ENCODE assay signal across 18 cellular contexts in genomic region chr16:50469744-50470301, GRCh38.
A peak's percentile ranks its signal among the peaks of the same experiment; 100 is the strongest.
DNase-seq lines count a peak whose midpoint lies in the region; ATAC-seq and TF ChIP-seq lines count a peak whose summit lies in the region.
"Had no signal": no experiment of that assay in that cellular context is flagged by ENCODE, and none has a peak within 500 bp of the region (broad histone marks: within the 10 kb centered on the region; RNA-seq: fewer than 3 reads in every experiment).

No MANE protein-coding gene starts in this region.

- H3K4me3 Mint-ChIP-seq in endodermal cell (no peak overlapping the region), neural progenitor cell (peak overlapping the region; percentile 34)
- H3K4me3 Mint-ChIP-seq in activated CD8-positive, alpha-beta memory T cell treated with anti-CD3 and anti-CD28 coated beads, Interleukin-2, amount 10 ng/mL, durations not matched to agents 7 days and 5 days: no peak overlapping the region
- H3K4me3 Mint-ChIP-seq in CD4-positive, alpha-beta memory T cell: peak overlapping the region in 1 of 8 donors; percentile 21
- H3K4me3 Mint-ChIP-seq in natural killer cell treated with Interleukin-12 subunit alpha and Interleukin-12 subunit beta and Interleukin-15 and Interleukin-18, amount 100 ng/mL, for 72 hours: no peak overlapping the region
- H3K4me3 Mint-ChIP-seq: activated B cell treated with CpG ODN at 0.5 μM for 24 hours; T-helper 1 cell treated with Interleukin-12 subunit alpha and Interleukin-12 subunit beta and Interleukin-4 antibody, amounts not matched to agents 30 μg/mL and 1 μg/mL, for 36 hours had no signal

- H3K9me3 Mint-ChIP-seq in endodermal cell (no peaks in the 10 kb centered on the region), neural progenitor cell (peaks cover 8% of the 10 kb centered on the region)
- H3K9me3 Mint-ChIP-seq in activated CD8-positive, alpha-beta memory T cell treated with anti-CD3 and anti-CD28 coated beads, Interleukin-2, amount 10 ng/mL, durations not matched to agents 7 days and 5 days (ENCODE audit: low read depth): no peaks in the 10 kb centered on the region
- H3K9me3 Mint-ChIP-seq in CD4-positive, alpha-beta memory T cell: peaks cover 0 to under 1% (median 0%) of the 10 kb centered on the region in 8 donors
- H3K9me3 Mint-ChIP-seq in natural killer cell treated with Interleukin-12 subunit alpha and Interleukin-12 subunit beta and Interleukin-15 and Interleukin-18, amount 100 ng/mL, for 72 hours: no peaks in the 10 kb centered on the region
- H3K9me3 Mint-ChIP-seq: activated B cell treated with CpG ODN at 0.5 μM for 24 hours; activated T-helper 2 cell treated with anti-CD3 and anti-CD28 coated beads, Interferon-gamma antibody, Interleukin-2, Interleukin-4, amounts not matched to agents 10 μg/mL and 5 μg/mL and 100 μg/mL, durations not matched to agents 14 hours and 24 hours and 36 hours; CD8-positive, alpha-beta memory T cell; naive thymus-derived CD8-positive, alpha-beta T cell; T-helper 1 cell treated with Interleukin-12 subunit alpha and Interleukin-12 subunit beta and Interleukin-4 antibody, amounts not matched to agents 30 μg/mL and 1 μg/mL, for 36 hours had no signal

- no peak for ATAC-seq in activated CD8-positive, alpha-beta memory T cell treated with anti-CD3 and anti-CD28 coated beads, Interleukin-2, amount 10 ng/mL, durations not matched to agents 7 days and 5 days
- no peak for ATAC-seq in natural killer cell treated with Interleukin-12 subunit alpha and Interleukin-12 subunit beta and Interleukin-15 and Interleukin-18, amount 100 ng/mL, for 72 hours
- ATAC-seq in GM19467 (IDR thresholded peaks at IDR 0.05; ENCODE audit: unreplicated experiment): no peak
- ATAC-seq: naive thymus-derived CD8-positive, alpha-beta T cell had no signal

- H3K27me3 ChIP-seq in endodermal cell (ENCODE audit: control insufficient read depth, insufficient read depth, low read length, poor library complexity, severe bottlenecking) (no peaks in the 10 kb centered on the region), neural progenitor cell (peaks cover 39% of the 10 kb centered on the region)
- H3K27me3 ChIP-seq in CD4-positive, alpha-beta memory T cell (ENCODE audit: insufficient read depth, low read length): peaks cover 11% of the 10 kb centered on the region

- H3K27ac ChIP-seq in endodermal cell (ENCODE audit: low read depth, low read length) (peak overlapping the region; percentile 72), neural progenitor cell (no peak overlapping the region)
- H3K27ac ChIP-seq in CD4-positive, alpha-beta memory T cell (ENCODE audit: low read depth, low read length): no peak overlapping the region
- H3K27ac ChIP-seq: sigmoid colon had no signal

- peaks cover 9% of the 10 kb centered on the region for H3K4me1 ChIP-seq in endodermal cell (ENCODE audit: control insufficient read depth, insufficient read depth, low read length)
- peaks cover 31% of the 10 kb centered on the region for H3K4me1 ChIP-seq in neural progenitor cell
- no peaks in the 10 kb centered on the region for H3K4me1 ChIP-seq in CD4-positive, alpha-beta memory T cell (ENCODE audit: insufficient read depth, low read length)

- no peaks in the 10 kb centered on the region for H3K9me3 ChIP-seq in endodermal cell (ENCODE audit: control insufficient read depth, low read length)
- H3K9me3 ChIP-seq in neural progenitor cell (ENCODE audit: low read depth): no peaks in the 10 kb centered on the region
- H3K9me3 ChIP-seq in CD4-positive, alpha-beta memory T cell (ENCODE audit: control insufficient read depth in 1 of 2, low read length in 2 of 2): no peaks in the 10 kb centered on the region
- H3K9me3 ChIP-seq: sigmoid colon had no signal

- 61 to 72% methylated on average over 17 of the region's 17 CpGs for WGBS in endodermal cell (ENCODE audit: insufficient coverage in 1 of 2, insufficient read length in 1 of 2), 2 experiments

- H3K4me3 ChIP-seq in endodermal cell (ENCODE audit: low read length) (no peak overlapping the region), neural progenitor cell (no peak overlapping the region)
- H3K4me3 ChIP-seq in CD4-positive, alpha-beta memory T cell (ENCODE audit: low read length in 2 of 2): no peak overlapping the region
- H3K4me3 ChIP-seq: sigmoid colon had no signal

- H3K27me3 Mint-ChIP-seq in endodermal cell (ENCODE audit: insufficient read depth) (peaks cover 35% of the 10 kb centered on the region), neural progenitor cell (ENCODE audit: insufficient read depth, low read depth) (peaks cover 9% of the 10 kb centered on the region)
- H3K27me3 Mint-ChIP-seq in activated CD8-positive, alpha-beta memory T cell treated with anti-CD3 and anti-CD28 coated beads, Interleukin-2, amount 10 ng/mL, durations not matched to agents 7 days and 5 days: peaks cover 53% of the 10 kb centered on the region
- peaks cover 13 to 32% of the 10 kb centered on the region in 2 donors for H3K27me3 Mint-ChIP-seq in CD4-positive, alpha-beta memory T cell
- peaks cover 27 to 29% of the 10 kb centered on the region in 2 donors for H3K27me3 Mint-ChIP-seq in natural killer cell treated with Interleukin-12 subunit alpha and Interleukin-12 subunit beta and Interleukin-15 and Interleukin-18, amount 100 ng/mL, for 72 hours

- DNase-seq in Ammon's horn (ENCODE audit: low spot score) (peak; percentile 58), NCI-H2227 treated with DMSO at 0.1 percent for 48 hours (lab: John Stamatoyannopoulos, UW) (peak; percentile 53), endodermal cell (no peak), neural progenitor cell (ENCODE audit: low spot score) (peak; percentile 68)
- no peak for DNase-seq in activated CD8-positive, alpha-beta memory T cell treated with anti-CD3 and anti-CD28 coated beads, Interleukin-2, amount 10 ng/mL, durations not matched to agents 7 days and 5 days
- no peak for DNase-seq in CD4-positive, alpha-beta memory T cell
- no peak for DNase-seq in natural killer cell treated with Interleukin-12 subunit alpha and Interleukin-12 subunit beta and Interleukin-15 and Interleukin-18, amount 100 ng/mL, for 72 hours (ENCODE audit: low spot score)
- DNase-seq: activated B cell treated with CpG ODN at 0.5 μM for 24 hours; CD8-positive, alpha-beta memory T cell; cerebellar nuclear complex; naive thymus-derived CD8-positive, alpha-beta T cell; NCI-H1436 treated with DMSO at 0.1 percent for 48 hours; NCI-H226; sigmoid colon; stimulated activated CD4-positive, alpha-beta T cell treated with anti-CD3 and anti-CD28 coated beads, Interleukin-2, amount 100 ng/mL, for 24 hours had no signal

- H3K9ac ChIP-seq in endodermal cell (ENCODE audit: extremely low read depth, low read length, poor library complexity, severe bottlenecking) (no peak overlapping the region), neural progenitor cell (no peak overlapping the region)

- POLR2A ChIA-PET in CD4-positive, alpha-beta memory T cell (lab: Charles Lee; ENCODE audit: partially characterized antibody): no interaction called here

- CTCF ChIA-PET in activated CD8-positive, alpha-beta memory T cell treated with anti-CD3 and anti-CD28 coated beads, Interleukin-2, amount 10 ng/mL, durations not matched to agents 7 days and 5 days (lab: Charles Lee): no interaction called here
- CTCF ChIA-PET in CD4-positive, alpha-beta memory T cell (lab: Charles Lee; ENCODE audit: partially characterized antibody): no interaction called here

- H2AFZ ChIP-seq in neural progenitor cell (replicated peaks): no peak overlapping the region

- intact Hi-C loops in CD4-positive, alpha-beta memory T cell (cut with micrococcal nuclease): no loop called here

- H3K4me1 Mint-ChIP-seq in endodermal cell: peaks cover 16% of the 10 kb centered on the region
- H3K4me1 Mint-ChIP-seq in neural progenitor cell: peaks cover 62% of the 10 kb centered on the region
- H3K4me1 Mint-ChIP-seq in activated CD8-positive, alpha-beta memory T cell treated with anti-CD3 and anti-CD28 coated beads, Interleukin-2, amount 10 ng/mL, durations not matched to agents 7 days and 5 days: peaks cover 18% of the 10 kb centered on the region
- peaks cover 0 to 8% (median 5%) of the 10 kb centered on the region in 4 donors for H3K4me1 Mint-ChIP-seq in CD4-positive, alpha-beta memory T cell
- H3K4me1 Mint-ChIP-seq in natural killer cell treated with Interleukin-12 subunit alpha and Interleukin-12 subunit beta and Interleukin-15 and Interleukin-18, amount 100 ng/mL, for 72 hours (ENCODE audit: low read depth in 2 of 2): peaks cover 0 to 10% of the 10 kb centered on the region in 2 donors

- H3K79me2 ChIP-seq in neural progenitor cell (ENCODE audit: low read depth): no peaks in the 10 kb centered on the region

- no peaks in the 10 kb centered on the region for H4K20me1 ChIP-seq in neural progenitor cell (ENCODE audit: low read depth)

- TF ChIP-seq CTCF in endodermal cell (conservative IDR thresholded peaks at IDR 0.05) (no peak), neural progenitor cell (IDR thresholded peaks at IDR 0.05) (no peak)

- peaks cover 35% of the 10 kb centered on the region for H3F3A ChIP-seq in neural progenitor cell (ENCODE audit: low read depth)

- H3K27ac Mint-ChIP-seq in endodermal cell: no peak overlapping the region
- peak overlapping the region; percentile 93 for H3K27ac Mint-ChIP-seq in neural progenitor cell
- no peak overlapping the region for H3K27ac Mint-ChIP-seq in activated CD8-positive, alpha-beta memory T cell treated with anti-CD3 and anti-CD28 coated beads, Interleukin-2, amount 10 ng/mL, durations not matched to agents 7 days and 5 days
- no peak overlapping the region for H3K27ac Mint-ChIP-seq in CD4-positive, alpha-beta memory T cell
- no peak overlapping the region for H3K27ac Mint-ChIP-seq in natural killer cell treated with Interleukin-12 subunit alpha and Interleukin-12 subunit beta and Interleukin-15 and Interleukin-18, amount 100 ng/mL, for 72 hours
- H3K27ac Mint-ChIP-seq: activated B cell treated with CpG ODN at 0.5 μM for 24 hours; activated T-helper 2 cell treated with anti-CD3 and anti-CD28 coated beads, Interferon-gamma antibody, Interleukin-2, Interleukin-4, amounts not matched to agents 10 μg/mL and 5 μg/mL and 100 μg/mL, durations not matched to agents 14 hours and 24 hours and 36 hours; CD8-positive, alpha-beta memory T cell; T-helper 1 cell treated with Interleukin-12 subunit alpha and Interleukin-12 subunit beta and Interleukin-4 antibody, amounts not matched to agents 30 μg/mL and 1 μg/mL, for 36 hours had no signal

- H3K36me3 ChIP-seq in endodermal cell (ENCODE audit: control insufficient read depth, insufficient read depth, low read length): no peaks in the 10 kb centered on the region
- no peaks in the 10 kb centered on the region for H3K36me3 ChIP-seq in neural progenitor cell
- no peaks in the 10 kb centered on the region for H3K36me3 ChIP-seq in CD4-positive, alpha-beta memory T cell (ENCODE audit: insufficient read depth, low read length)
- H3K36me3 ChIP-seq: sigmoid colon had no signal

- peak overlapping the region; percentile 64 for H3K4me2 ChIP-seq in neural progenitor cell

- H3K36me3 Mint-ChIP-seq in endodermal cell (ENCODE audit: low read depth): no peaks in the 10 kb centered on the region
- peaks cover 2% of the 10 kb centered on the region for H3K36me3 Mint-ChIP-seq in neural progenitor cell
- no peaks in the 10 kb centered on the region for H3K36me3 Mint-ChIP-seq in activated CD8-positive, alpha-beta memory T cell treated with anti-CD3 and anti-CD28 coated beads, Interleukin-2, amount 10 ng/mL, durations not matched to agents 7 days and 5 days
- no peaks in the 10 kb centered on the region for H3K36me3 Mint-ChIP-seq in CD4-positive, alpha-beta memory T cell
- H3K36me3 Mint-ChIP-seq in natural killer cell treated with Interleukin-12 subunit alpha and Interleukin-12 subunit beta and Interleukin-15 and Interleukin-18, amount 100 ng/mL, for 72 hours: no peaks in the 10 kb centered on the region
- H3K36me3 Mint-ChIP-seq: CD8-positive, alpha-beta memory T cell had no signal

Comparison
In these comparisons a context has a peak if more than half of its experiments do, and no peak if none do; other contexts are left out.
1. DNase-seq: peak in Ammon's horn (single experiment), NCI-H2227 treated with DMSO at 0.1 percent for 48 hours (single experiment) and neural progenitor cell (single experiment); none in endodermal cell (single experiment), activated CD8-positive, alpha-beta memory T cell treated with anti-CD3 and anti-CD28 coated beads, Interleukin-2, amount 10 ng/mL, durations not matched to agents 7 days and 5 days (single experiment), CD4-positive, alpha-beta memory T cell (0 of 5) and natural killer cell treated with Interleukin-12 subunit alpha and Interleukin-12 subunit beta and Interleukin-15 and Interleukin-18, amount 100 ng/mL, for 72 hours (single experiment).